In genomic region chr2:189673661-189674373, GRCh38 we compare ENCODE assay signal across 1 cellular context.
TF ChIP-seq lines count a peak whose summit lies in the region.

No MANE protein-coding gene starts in this region.

TF ChIP-seq in GM23338, 12 proteins besides CTCF, POLR2A, EP300 and RAD21 (continued from another document):
- TF ChIP-seq, protein P1, sequence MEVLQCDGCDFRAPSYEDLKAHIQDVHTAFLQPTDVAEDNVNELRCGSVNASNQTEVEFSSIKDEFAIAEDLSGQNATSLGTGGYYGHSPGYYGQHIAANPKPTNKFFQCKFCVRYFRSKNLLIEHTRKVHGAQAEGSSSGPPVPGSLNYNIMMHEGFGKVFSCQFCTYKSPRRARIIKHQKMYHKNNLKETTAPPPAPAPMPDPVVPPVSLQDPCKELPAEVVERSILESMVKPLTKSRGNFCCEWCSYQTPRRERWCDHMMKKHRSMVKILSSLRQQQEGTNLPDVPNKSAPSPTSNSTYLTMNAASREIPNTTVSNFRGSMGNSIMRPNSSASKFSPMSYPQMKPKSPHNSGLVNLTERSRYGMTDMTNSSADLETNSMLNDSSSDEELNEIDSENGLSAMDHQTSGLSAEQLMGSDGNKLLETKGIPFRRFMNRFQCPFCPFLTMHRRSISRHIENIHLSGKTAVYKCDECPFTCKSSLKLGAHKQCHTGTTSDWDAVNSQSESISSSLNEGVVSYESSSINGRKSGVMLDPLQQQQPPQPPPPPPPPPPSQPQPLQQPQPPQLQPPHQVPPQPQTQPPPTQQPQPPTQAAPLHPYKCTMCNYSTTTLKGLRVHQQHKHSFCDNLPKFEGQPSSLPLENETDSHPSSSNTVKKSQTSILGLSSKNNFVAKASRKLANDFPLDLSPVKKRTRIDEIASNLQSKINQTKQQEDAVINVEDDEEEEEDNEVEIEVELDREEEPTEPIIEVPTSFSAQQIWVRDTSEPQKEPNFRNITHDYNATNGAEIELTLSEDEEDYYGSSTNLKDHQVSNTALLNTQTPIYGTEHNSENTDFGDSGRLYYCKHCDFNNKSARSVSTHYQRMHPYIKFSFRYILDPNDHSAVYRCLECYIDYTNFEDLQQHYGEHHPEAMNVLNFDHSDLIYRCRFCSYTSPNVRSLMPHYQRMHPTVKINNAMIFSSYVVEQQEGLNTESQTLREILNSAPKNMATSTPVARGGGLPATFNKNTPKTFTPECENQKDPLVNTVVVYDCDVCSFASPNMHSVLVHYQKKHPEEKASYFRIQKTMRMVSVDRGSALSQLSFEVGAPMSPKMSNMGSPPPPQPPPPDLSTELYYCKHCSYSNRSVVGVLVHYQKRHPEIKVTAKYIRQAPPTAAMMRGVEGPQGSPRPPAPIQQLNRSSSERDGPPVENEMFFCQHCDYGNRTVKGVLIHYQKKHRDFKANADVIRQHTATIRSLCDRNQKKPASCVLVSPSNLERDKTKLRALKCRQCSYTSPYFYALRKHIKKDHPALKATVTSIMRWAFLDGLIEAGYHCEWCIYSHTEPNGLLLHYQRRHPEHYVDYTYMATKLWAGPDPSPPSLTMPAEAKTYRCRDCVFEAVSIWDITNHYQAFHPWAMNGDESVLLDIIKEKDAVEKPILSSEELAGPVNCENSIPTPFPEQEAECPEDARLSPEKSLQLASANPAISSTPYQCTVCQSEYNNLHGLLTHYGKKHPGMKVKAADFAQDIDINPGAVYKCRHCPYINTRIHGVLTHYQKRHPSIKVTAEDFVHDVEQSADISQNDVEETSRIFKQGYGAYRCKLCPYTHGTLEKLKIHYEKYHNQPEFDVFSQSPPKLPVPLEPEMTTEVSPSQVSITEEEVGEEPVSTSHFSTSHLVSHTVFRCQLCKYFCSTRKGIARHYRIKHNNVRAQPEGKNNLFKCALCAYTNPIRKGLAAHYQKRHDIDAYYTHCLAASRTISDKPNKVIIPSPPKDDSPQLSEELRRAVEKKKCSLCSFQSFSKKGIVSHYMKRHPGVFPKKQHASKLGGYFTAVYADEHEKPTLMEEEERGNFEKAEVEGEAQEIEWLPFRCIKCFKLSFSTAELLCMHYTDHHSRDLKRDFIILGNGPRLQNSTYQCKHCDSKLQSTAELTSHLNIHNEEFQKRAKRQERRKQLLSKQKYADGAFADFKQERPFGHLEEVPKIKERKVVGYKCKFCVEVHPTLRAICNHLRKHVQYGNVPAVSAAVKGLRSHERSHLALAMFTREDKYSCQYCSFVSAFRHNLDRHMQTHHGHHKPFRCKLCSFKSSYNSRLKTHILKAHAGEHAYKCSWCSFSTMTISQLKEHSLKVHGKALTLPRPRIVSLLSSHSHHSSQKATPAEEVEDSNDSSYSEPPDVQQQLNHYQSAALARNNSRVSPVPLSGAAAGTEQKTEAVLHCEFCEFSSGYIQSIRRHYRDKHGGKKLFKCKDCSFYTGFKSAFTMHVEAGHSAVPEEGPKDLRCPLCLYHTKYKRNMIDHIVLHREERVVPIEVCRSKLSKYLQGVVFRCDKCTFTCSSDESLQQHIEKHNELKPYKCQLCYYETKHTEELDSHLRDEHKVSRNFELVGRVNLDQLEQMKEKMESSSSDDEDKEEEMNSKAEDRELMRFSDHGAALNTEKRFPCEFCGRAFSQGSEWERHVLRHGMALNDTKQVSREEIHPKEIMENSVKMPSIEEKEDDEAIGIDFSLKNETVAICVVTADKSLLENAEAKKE (CRISPR knock-in tag; IDR thresholded peaks at IDR 0.05) = no peak
- TF ChIP-seq NANOG (IDR thresholded peaks at IDR 0.05; ENCODE audit: borderline replicate concordance) = no peak
TF ChIP-seq in GM23338: peak in this region for 0.
